1 cellular context compared by ENCODE assay signal in genomic region chr4:88280228-88280795, GRCh38.
TF ChIP-seq lines count a peak whose summit lies in the region.

No MANE protein-coding gene starts in this region.

TF ChIP-seq in neural cell, 6 proteins besides CTCF, POLR2A, EP300 and RAD21 (continued from another document):
- TF ChIP-seq MXI1 (conservative IDR thresholded peaks at IDR 0.05; ENCODE audit: poor library complexity, severe bottlenecking) (no peak), EZH2 (IDR thresholded peaks at IDR 0.05; ENCODE audit: borderline replicate concordance, insufficient read depth, low read length, poor library complexity, severe bottlenecking) (no peak)
